In the genomic region with DNA sequence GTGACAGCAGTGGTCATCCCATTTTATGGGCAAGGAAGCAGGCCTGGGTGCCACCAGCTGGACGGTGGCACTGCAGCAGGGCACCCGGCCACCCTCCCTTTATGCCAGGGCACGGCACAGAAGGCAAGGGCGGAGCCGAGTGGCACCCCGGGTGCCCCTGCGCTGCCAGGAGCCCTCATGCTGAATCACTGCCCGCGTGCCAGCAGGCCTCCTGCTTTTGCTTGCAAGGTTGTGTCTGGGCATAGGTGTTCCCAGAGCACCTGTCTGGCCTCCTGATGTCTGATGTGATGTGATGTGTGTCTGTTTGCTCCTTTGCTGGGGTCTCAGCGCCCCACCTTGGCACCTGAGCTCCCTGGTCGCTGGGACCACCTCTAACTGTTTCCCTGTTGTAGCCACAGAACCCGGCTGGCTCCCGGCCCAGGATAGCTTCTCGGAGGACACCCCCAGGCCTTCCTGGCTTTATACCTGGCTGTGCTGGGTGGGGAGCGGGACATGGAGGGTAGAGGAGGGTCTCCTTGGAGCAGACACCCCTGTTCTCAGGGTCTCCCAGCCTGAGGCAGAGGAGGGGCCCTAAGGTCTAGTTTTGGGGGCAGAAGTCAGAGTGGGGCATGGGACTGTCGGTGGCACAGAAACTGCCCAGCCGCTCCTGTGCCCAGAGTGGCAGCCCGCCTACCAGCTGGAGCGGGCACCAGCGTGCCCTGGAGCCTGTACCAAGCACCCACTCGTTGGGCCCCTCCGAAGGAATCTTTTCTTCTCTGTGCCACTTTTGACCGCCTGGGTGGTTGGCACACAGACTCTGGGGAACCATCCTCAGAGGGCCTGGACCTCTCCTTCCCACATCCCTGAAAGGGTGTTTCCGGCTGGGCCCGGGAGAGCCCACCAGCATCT, we compare ENCODE assay signal across 11 cellular contexts. TPM values are rescaled to one million over a fixed set of nuclear protein-coding genes. Genes with fewer than 3 reads are reported as not detected.
DNase-seq lines count a peak whose midpoint lies in the region; ATAC-seq and TF ChIP-seq lines count a peak whose summit lies in the region.
"Had no signal": no experiment of that assay in that cellular context is flagged by ENCODE, and none has a peak within 500 bp of the region (broad histone marks: within the 10 kb centered on the region; RNA-seq: fewer than 3 reads in every experiment).

No MANE protein-coding gene starts in this region.

- H2AFZ ChIP-seq in neuronal stem cell (ENCODE audit: low read length): no peak overlapping the region

- H3K9me3 ChIP-seq in neuronal stem cell (replicated peaks in 1 of 2; ENCODE audit: control insufficient read depth in 2 of 2, insufficient read depth in 1 of 2, low read depth in 1 of 2, low read length in 2 of 2) (peaks cover 0 to 2% of the 10 kb centered on the region in 2 donors), aorta (ENCODE audit: control insufficient read depth, low read length) (no peaks in the 10 kb centered on the region), transverse colon (no peaks in the 10 kb centered on the region), HAP-1 (no peaks in the 10 kb centered on the region)

- peaks cover 20 to 24% of the 10 kb centered on the region in 2 donors for H3K4me1 ChIP-seq in neuronal stem cell (ENCODE audit: control insufficient read depth in 2 of 2, insufficient read depth in 1 of 2, low read depth in 1 of 2, low read length in 2 of 2)
- H3K4me1 ChIP-seq in aorta (ENCODE audit: control insufficient read depth in 1 of 2, insufficient read depth in 2 of 2, low read length in 2 of 2): no peaks in the 10 kb centered on the region
- peaks cover 14 to 32% (median 22%) of the 10 kb centered on the region in 4 donors for H3K4me1 ChIP-seq in transverse colon
- peaks cover 16% of the 10 kb centered on the region for H3K4me1 ChIP-seq in HAP-1

- H2AK5ac ChIP-seq in neuronal stem cell (ENCODE audit: low read depth, low read length): peak overlapping the region; percentile 24

- no peak for TF ChIP-seq EP300 in transverse colon (IDR thresholded peaks at IDR 0.05; ENCODE audit: low read depth)

- ATAC-seq in activated T-cell treated with anti-CD3 and anti-CD28 coated beads, Interleukin-2, amount 50 U/mL, for 4 hours: no peak
- peak; percentile 38 for ATAC-seq in Right ventricle myocardium superior (ENCODE audit: poor library complexity)
- ATAC-seq in aorta (ENCODE audit: low FRiP score): no peak

- H3K36me3 Mint-ChIP-seq in activated T-cell treated with anti-CD3 and anti-CD28 coated beads, Interleukin-2, amount 50 U/mL, for 4 hours (ENCODE audit: insufficient read depth): no peaks in the 10 kb centered on the region

- peak overlapping the region; percentile 75 for H3K23ac ChIP-seq in neuronal stem cell (ENCODE audit: low read depth, low read length, poor library complexity)

- no peaks in the 10 kb centered on the region for H3K9me3 Mint-ChIP-seq in activated T-cell treated with anti-CD3 and anti-CD28 coated beads, Interleukin-2, amount 50 U/mL, for 4 hours
- H3K9me3 Mint-ChIP-seq: activated CD4-positive, alpha-beta T cell treated with anti-CD3 and anti-CD28 coated beads, Interleukin-2, amount 10 ng/mL, durations not matched to agents 24 days and 14 days; dendritic cell treated with granulocyte-macrophage colony-stimulating factor and Interleukin-4, amounts not matched to agents 40 ng/mL and 50 ng/mL, for 4 days had no signal

- in situ Hi-C loops in transverse colon (cut with MboI; ENCODE audit: low pct_ligation_motif_present in 1 of 4, low pct_unique_long_range_greater_than_20kb in 1 of 4, low sequenced_read_pairs in 3 of 4): loop anchor here (10.0 to 25.0 kb wide), 3 partner anchors 202 to 214 kb away; no protein-coding TSS in a partner anchor
- in situ Hi-C loops in HAP-1 (cut with MboI; ENCODE audit: low sequenced_read_pairs): loop anchor here (5.0 to 25.0 kb wide), 3 partner anchors 207 to 377 kb away; a partner anchor contains a TSS

- H3K36me3 ChIP-seq in neuronal stem cell (replicated peaks in 1 of 2; ENCODE audit: control insufficient read depth in 2 of 2, insufficient read depth in 2 of 2, low read length in 2 of 2): peaks cover 11 to 12% of the 10 kb centered on the region in 2 donors
- H3K36me3 ChIP-seq in aorta (ENCODE audit: control insufficient read depth in 1 of 2, insufficient read depth in 2 of 2, low read length in 1 of 2): no peaks in the 10 kb centered on the region
- H3K36me3 ChIP-seq in transverse colon: no peaks in the 10 kb centered on the region
- H3K36me3 ChIP-seq in HAP-1 (replicated peaks): no peaks in the 10 kb centered on the region

- peak; percentile 16 for DNase-seq in activated T-cell treated with anti-CD3 and anti-CD28 coated beads, Interleukin-2, amount 50 U/mL, for 1 hour
- no peak for DNase-seq in activated T-cell treated with anti-CD3 and anti-CD28 coated beads, Interleukin-2, amount 50 U/mL, for 4 hours
- DNase-seq in Right ventricle myocardium superior: peak; percentile 58
- no peak for DNase-seq in neuronal stem cell (ENCODE audit: low spot score)
- DNase-seq in aorta: peak; percentile 38 to 66
- no peak for DNase-seq in transverse colon
- DNase-seq in HAP-1 (ENCODE audit: low spot score in 2 of 2): no peak
- DNase-seq in HPDE6-E6E7 (ENCODE audit: extremely low spot score): no peak
- DNase-seq: GF-D8 had no signal

- no peak overlapping the region for H3K14ac ChIP-seq in neuronal stem cell (ENCODE audit: low read length)

- H3K4ac ChIP-seq in neuronal stem cell (ENCODE audit: low read length): no peak overlapping the region

- no CpG with 5 or more reads among the region's 25 CpGs for WGBS in neuronal stem cell (ENCODE audit: extremely low coverage in 2 of 2, insufficient read length in 2 of 2, insufficient replicate concordance in 1 of 2), 2 donors
- whole genome bisulfite sequencing in aorta, 2 donors: 80 to 81% methylated on average over 25 of the region's 25 CpGs
- 84% methylated on average over 25 of the region's 25 CpGs; no CpG with 5 or more reads in 1 of the 2 donors for WGBS in transverse colon (ENCODE audit: low coverage in 1 of 2), 2 donors

- H3K79me1 ChIP-seq in neuronal stem cell (ENCODE audit: low read depth, low read length): peaks cover 53% of the 10 kb centered on the region

- H4K91ac ChIP-seq in neuronal stem cell (ENCODE audit: low read depth, low read length, poor library complexity): no peak overlapping the region

- H3K4me3 ChIP-seq in neuronal stem cell (ENCODE audit: low read length in 2 of 2) (no peak overlapping the region), aorta (ENCODE audit: low read length in 2 of 2) (no peak overlapping the region), transverse colon (no peak overlapping the region), HAP-1 (no peak overlapping the region)

- intact Hi-C loops in Right ventricle myocardium superior (cut with DNase I) (loop anchor here (2.0 to 10.0 kb wide), 2 partner anchors 144 to 206 kb away; no protein-coding TSS in a partner anchor), aorta (cut with DNase I) (loop anchor here (1.0 to 5.0 kb wide), 3 partner anchors 162 to 206 kb away; no protein-coding TSS in a partner anchor), transverse colon (cut with DNase I; ENCODE audit: low total_unique reads) (no loop called here)

- H3K27me3 ChIP-seq in neuronal stem cell (ENCODE audit: control insufficient read depth in 3 of 3, insufficient read depth in 3 of 3, low read depth in 1 of 3, low read length in 3 of 3): peaks cover 0 to 6% (median 0%) of the 10 kb centered on the region in 3 experiments
- H3K27me3 ChIP-seq in aorta (ENCODE audit: control insufficient read depth in 1 of 2, insufficient read depth in 2 of 2, low read length in 1 of 2): no peaks in the 10 kb centered on the region
- H3K27me3 ChIP-seq in transverse colon: peaks cover 22% of the 10 kb centered on the region
- H3K27me3 ChIP-seq in HAP-1 (ENCODE audit: low read depth): no peaks in the 10 kb centered on the region

- no peak overlapping the region for H3K18ac ChIP-seq in neuronal stem cell (ENCODE audit: low read length)

- H2BK12ac ChIP-seq in neuronal stem cell (ENCODE audit: low read length): no peak overlapping the region

- peak overlapping the region; percentile 63 for H3K9ac ChIP-seq in neuronal stem cell (ENCODE audit: low read depth, low read length, poor library complexity)

- H4K8ac ChIP-seq in neuronal stem cell (ENCODE audit: low read depth, low read length): no peak overlapping the region

- TF ChIP-seq POLR2A in transverse colon (IDR thresholded peaks at IDR 0.05): no peak

- H2BK120ac ChIP-seq in neuronal stem cell (ENCODE audit: low read depth, low read length): peak overlapping the region; percentile 31

- H3K4me1 Mint-ChIP-seq in activated T-cell treated with anti-CD3 and anti-CD28 coated beads, Interleukin-2, amount 50 U/mL, for 4 hours (ENCODE audit: low read depth): peaks cover 7% of the 10 kb centered on the region

- no peak overlapping the region for H3K4me2 ChIP-seq in neuronal stem cell (ENCODE audit: insufficient read depth, low read length, poor library complexity, severe bottlenecking)

- H3K4me3 Mint-ChIP-seq in activated T-cell treated with anti-CD3 and anti-CD28 coated beads, Interleukin-2, amount 50 U/mL, for 4 hours: no peak overlapping the region
- H3K4me3 Mint-ChIP-seq: activated CD4-positive, alpha-beta T cell treated with anti-CD3 and anti-CD28 coated beads, Interleukin-2, amount 10 ng/mL, durations not matched to agents 24 days and 14 days; dendritic cell treated with granulocyte-macrophage colony-stimulating factor and Interleukin-4, amounts not matched to agents 40 ng/mL and 50 ng/mL, for 4 days had no signal

- no peak for TF ChIP-seq CTCF in transverse colon (IDR thresholded peaks at IDR 0.05)

- H3K27ac ChIP-seq in neuronal stem cell (replicated peaks; ENCODE audit: low read length) (no peak overlapping the region), aorta (ENCODE audit: low read depth in 1 of 2, low read length in 2 of 2) (no peak overlapping the region), transverse colon (no peak overlapping the region)

- H3K27me3 Mint-ChIP-seq in activated T-cell treated with anti-CD3 and anti-CD28 coated beads, Interleukin-2, amount 50 U/mL, for 4 hours (ENCODE audit: low read depth): peaks cover 15% of the 10 kb centered on the region

- peak overlapping the region; percentile 87 for H2BK5ac ChIP-seq in neuronal stem cell (ENCODE audit: low read length)

- no peak overlapping the region for H2BK15ac ChIP-seq in neuronal stem cell (ENCODE audit: low read length)

RNA-seq across cellular contexts. Expression of a gene that starts 3.6 kb away (rescaled TPM):
- 1 to 10 TPM; 3.7 to 6.3 (median 5.9) TPM for total RNA-seq in activated T-cell treated with anti-CD3 and anti-CD28 coated beads, Interleukin-2, amount 50 U/mL, for 4 hours
- total RNA-seq in Right ventricle myocardium superior (154 TPM), aorta (10 to 100 TPM; 32.3 to 62.6 TPM), transverse colon (10 to 100 TPM; 10.4 to 31.8 (median 18.0) TPM)
- polyA plus RNA-seq in neuronal stem cell (2013, experiment 1 of 2): 78.0 TPM
- 77.4 TPM for polyA plus RNA-seq in neuronal stem cell (2013, experiment 2 of 2)
- polyA plus RNA-seq in aorta: 10 to 100 TPM; 28.0 to 66.8 TPM

Comparison
In these comparisons a context has a peak if more than half of its experiments do, and no peak if none do; other contexts are left out.
1. DNase-seq: peak in activated T-cell treated with anti-CD3 and anti-CD28 coated beads, Interleukin-2, amount 50 U/mL, for 1 hour (single experiment), Right ventricle myocardium superior (single experiment) and aorta (2 of 2); none in activated T-cell treated with anti-CD3 and anti-CD28 coated beads, Interleukin-2, amount 50 U/mL, for 4 hours (single experiment), neuronal stem cell (single experiment), transverse colon (single experiment), HAP-1 (0 of 2) and HPDE6-E6E7 (single experiment).